ENCODE assay signal across 23 cellular contexts in genomic region chrX:110153900-110154299, GRCh38.
"Had no signal": no experiment of that assay in that cellular context is flagged by ENCODE, and none has a peak within 500 bp of the region (broad histone marks: within the 10 kb centered on the region; RNA-seq: fewer than 3 reads in every experiment).

No MANE protein-coding gene starts in this region.

- H3K9ac ChIP-seq: parathyroid adenoma had no signal

- H3K36me3 ChIP-seq: colonic mucosa, gastrocnemius medialis, right lobe of liver, thyroid gland, vagina had no signal

- H3K4me1 ChIP-seq: colonic mucosa, parathyroid adenoma, right lobe of liver, stomach, thyroid gland, vagina had no signal

- H3K27me3 ChIP-seq: colonic mucosa, gastrocnemius medialis, neutrophil, right lobe of liver, thyroid gland, vagina had no signal

- H3K27ac ChIP-seq: colonic mucosa, neutrophil, parathyroid adenoma, right lobe of liver, stomach, thyroid gland, vagina had no signal

- H2AFZ ChIP-seq: parathyroid adenoma had no signal

- FAIRE-seq: keratinocyte, small intestine had no signal

- ATAC-seq: effector memory CD8-positive, alpha-beta T cell; left lobe of liver; natural killer cell treated with Interleukin-12 subunit alpha and Interleukin-12 subunit beta and Interleukin-15 and Interleukin-18, amount 100 ng/mL, for 72 hours; right lobe of liver; stimulated activated effector memory CD8-positive, alpha-beta T cell treated with anti-CD3 and anti-CD28 coated beads, Interleukin-12 subunit alpha, Interleukin-12 subunit beta, amount 100 ng/mL, for 72 hours had no signal

- H3K79me2 ChIP-seq: parathyroid adenoma had no signal

- H3K4me3 ChIP-seq: colonic mucosa, gastrocnemius medialis, lung, right lobe of liver, stomach, thyroid gland, vagina had no signal

- DNase-seq: colonic mucosa; dermis blood vessel endothelial cell; effector memory CD8-positive, alpha-beta T cell; foreskin fibroblast; head of caudate nucleus; right lobe of liver; small intestine; stimulated activated CD4-positive, alpha-beta T cell treated with anti-CD3 and anti-CD28 coated beads, Interleukin-12 subunit alpha, Interleukin-12 subunit beta, amount 100 ng/mL, for 4 hours; stimulated activated CD4-positive, alpha-beta T cell treated with anti-CD3 and anti-CD28 coated beads, Interleukin-1b, Interleukin-23, amount 100 ng/mL, for 48 hours; stimulated activated CD4-positive, alpha-beta T cell treated with anti-CD3 and anti-CD28 coated beads, Interleukin-4, amount 100 ng/mL, for 24 hours; stimulated activated naive CD4-positive, alpha-beta T cell treated with Interleukin-2 at 50 U/mL for 16 hours; stomach; thyroid gland; trophoblast cell had no signal

- H3K9me3 ChIP-seq: colonic mucosa, gastrocnemius medialis, neutrophil, right lobe of liver, stomach, thyroid gland, vagina had no signal
